10 cellular contexts compared by ENCODE assay signal in genomic region chr6:151254451-151255081, GRCh38. TPM values are rescaled to one million over a fixed set of nuclear protein-coding genes. Genes with fewer than 3 reads are reported as not detected.
DNase-seq lines count a peak whose midpoint lies in the region; ATAC-seq and TF ChIP-seq lines count a peak whose summit lies in the region.
"Had no signal": no experiment of that assay in that cellular context is flagged by ENCODE, and none has a peak within 500 bp of the region (broad histone marks: within the 10 kb centered on the region; RNA-seq: fewer than 3 reads in every experiment).

No MANE protein-coding gene starts in this region.

- H3K27me3 ChIP-seq in brain microvascular endothelial cell (replicated peaks) (no peaks in the 10 kb centered on the region), tibial artery (no peaks in the 10 kb centered on the region), vagina (no peaks in the 10 kb centered on the region)
- H3K27me3 ChIP-seq: MG63 had no signal

- H3K4me3 ChIP-seq in brain microvascular endothelial cell (ENCODE audit: low read depth, low read length) (no peak overlapping the region), tibial artery (peak overlapping the region; percentile 4 to 15), vagina (no peak overlapping the region)
- H3K4me3 ChIP-seq: MG63 had no signal

- TF ChIP-seq POLR2A in vagina (IDR thresholded peaks at IDR 0.05), result no peak

- in situ Hi-C loops in brain microvascular endothelial cell (cut with HindIII; ENCODE audit: low pct_ligation_motif_present, low sequenced_read_pairs), result no loop called here
- in situ Hi-C loops in KBM-7 (cut with MboI; ENCODE audit: low pct_unique_long_range_greater_than_20kb, low sequenced_read_pairs), result no loop called here

- TF ChIP-seq CTCF in brain microvascular endothelial cell (IDR thresholded peaks at IDR 0.05; ENCODE audit: low read depth, low read length, missing control alignments), result peak; percentile 14
- peak in 1 of 2 experiments; percentile 20 for TF ChIP-seq CTCF in tibial artery (IDR thresholded peaks at IDR 0.05)
- TF ChIP-seq CTCF in vagina (IDR thresholded peaks at IDR 0.05), result no peak

- no peak for ATAC-seq in left colon

- H3K9me3 ChIP-seq in tibial artery (no peaks in the 10 kb centered on the region), vagina (no peaks in the 10 kb centered on the region)
- H3K9me3 ChIP-seq: MG63 had no signal

- H3K36me3 ChIP-seq in brain microvascular endothelial cell (replicated peaks), result peaks cover 19% of the 10 kb centered on the region
- no peaks in the 10 kb centered on the region for H3K36me3 ChIP-seq in tibial artery
- H3K36me3 ChIP-seq in vagina, result no peaks in the 10 kb centered on the region
- H3K36me3 ChIP-seq: MG63 had no signal

- H3K4me1 ChIP-seq in tibial artery, result peaks cover 0 to 56% (median 9%) of the 10 kb centered on the region in 4 donors
- H3K4me1 ChIP-seq in vagina, result peaks cover 7% of the 10 kb centered on the region

- DNase-seq in HS-27A (ENCODE audit: low read depth) (peak; percentile 12), brain microvascular endothelial cell (peak; percentile 59), kidney tubule cell (ENCODE audit: low spot score) (peak; percentile 73), tibial artery (no peak), left colon (no peak), NCI-H1436 (lab: John Stamatoyannopoulos, UW) (no peak), vagina (ENCODE audit: extremely low spot score in 2 of 2) (no peak), KBM-7 (no peak)
- DNase-seq: activated gamma-delta T cell treated with Interleukin-2 at 50 U/mL for 16 hours, MG63 had no signal

- H3K27ac ChIP-seq in brain microvascular endothelial cell, result peak overlapping the region; percentile 75
- peak overlapping the region; percentile 67 for H3K27ac ChIP-seq in tibial artery
- H3K27ac ChIP-seq in vagina, result no peak overlapping the region

- intact Hi-C loops in tibial artery (cut with DNase I; ENCODE audit: low total_unique reads), result no loop called here
- intact Hi-C loops in left colon (cut with DNase I, micrococcal nuclease), result no loop called here
- intact Hi-C loops in vagina (cut with DNase I), result no loop called here

RNA-seq across cellular contexts. Expression of gene AKAP12, which starts 14.8 kb away (rescaled TPM):
- total RNA-seq in left colon, result 10 to 100 TPM in 1 of 2 donors, 1 to 10 TPM in 1; 9.4 to 25.2 TPM
- total RNA-seq in vagina, result 88.1 TPM

Comparison
In these comparisons a context has a peak if more than half of its experiments do, and no peak if none do; other contexts are left out.
1. DNase-seq: peak in HS-27A (single experiment), brain microvascular endothelial cell (single experiment) and kidney tubule cell (single experiment); none in tibial artery (0 of 2), left colon (0 of 2), NCI-H1436 (single experiment), vagina (0 of 2) and KBM-7 (single experiment).
2. H3K4me3 ChIP-seq: peak in tibial artery (2 of 2); none in brain microvascular endothelial cell (single experiment) and vagina (0 of 2).